Comparison of ENCODE assay signal across 17 cellular contexts in the genomic region with DNA sequence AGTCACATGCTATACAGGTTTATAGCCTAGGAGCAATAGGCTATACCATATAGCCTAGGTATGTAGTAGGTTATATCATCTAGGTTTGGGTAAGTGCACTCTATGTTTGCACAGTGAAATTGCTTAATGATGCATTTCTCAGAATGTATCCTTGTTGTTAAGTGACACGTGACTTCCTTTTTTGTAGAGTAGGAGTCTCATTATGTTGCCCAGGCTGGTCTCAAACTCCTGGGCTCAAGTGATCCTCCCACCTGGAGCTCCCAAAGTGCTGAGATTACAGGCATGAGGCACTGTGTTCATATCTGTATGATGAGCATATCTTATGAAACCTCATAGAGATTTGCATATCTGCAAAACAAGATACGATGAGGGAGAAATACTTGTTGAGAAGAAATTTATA. TPM values are rescaled to one million over a fixed set of nuclear protein-coding genes. Genes with fewer than 3 reads are reported as not detected.
DNase-seq lines count a peak whose midpoint lies in the region; ATAC-seq and TF ChIP-seq lines count a peak whose summit lies in the region.
"Had no signal": no experiment of that assay in that cellular context is flagged by ENCODE, and none has a peak within 500 bp of the region (broad histone marks: within the 10 kb centered on the region; RNA-seq: fewer than 3 reads in every experiment).

No MANE protein-coding gene starts in this region.

- H3K27me3 Mint-ChIP-seq in activated CD4-positive, alpha-beta memory T cell treated with anti-CD3 and anti-CD28 coated beads for 36 hours = no peaks in the 10 kb centered on the region
- no peaks in the 10 kb centered on the region for H3K27me3 Mint-ChIP-seq in activated CD4-positive, alpha-beta memory T cell treated with anti-CD3 and anti-CD28 coated beads, Interleukin-2, amount 10 ng/mL, durations not matched to agents 7 days and 5 days

- POLR2A ChIA-PET in activated CD4-positive, alpha-beta memory T cell treated with anti-CD3 and anti-CD28 coated beads for 36 hours (lab: Charles Lee) = no interaction called here
- POLR2A ChIA-PET in activated CD4-positive, alpha-beta memory T cell treated with anti-CD3 and anti-CD28 coated beads, Interleukin-2, amount 10 ng/mL, durations not matched to agents 7 days and 5 days (lab: Charles Lee) = no interaction called here

- H3K9me3 ChIP-seq in psoas muscle = no peaks in the 10 kb centered on the region
- H3K9me3 ChIP-seq in transverse colon = no peaks in the 10 kb centered on the region
- H3K9me3 ChIP-seq: adrenal gland, esophagus muscularis mucosa, vagina had no signal

- H3K9me3 Mint-ChIP-seq in activated CD4-positive, alpha-beta memory T cell treated with anti-CD3 and anti-CD28 coated beads for 36 hours = no peaks in the 10 kb centered on the region
- no peaks in the 10 kb centered on the region for H3K9me3 Mint-ChIP-seq in activated CD4-positive, alpha-beta memory T cell treated with anti-CD3 and anti-CD28 coated beads, Interleukin-2, amount 10 ng/mL, durations not matched to agents 7 days and 5 days

- no peak for TF ChIP-seq EP300 in transverse colon (IDR thresholded peaks at IDR 0.05; ENCODE audit: low read depth)

- H3K4me3 Mint-ChIP-seq in activated CD4-positive, alpha-beta memory T cell treated with anti-CD3 and anti-CD28 coated beads for 36 hours = no peak overlapping the region
- no peak overlapping the region for H3K4me3 Mint-ChIP-seq in activated CD4-positive, alpha-beta memory T cell treated with anti-CD3 and anti-CD28 coated beads, Interleukin-2, amount 10 ng/mL, durations not matched to agents 7 days and 5 days
- H3K4me3 Mint-ChIP-seq: activated CD8-positive, alpha-beta memory T cell treated with anti-CD3 and anti-CD28 coated beads, Interleukin-2, amount 10 ng/mL, durations not matched to agents 7 days and 5 days had no signal

- H3K4me3 ChIP-seq in psoas muscle = no peak overlapping the region
- no peak overlapping the region for H3K4me3 ChIP-seq in transverse colon
- H3K4me3 ChIP-seq: adrenal gland, cardiac muscle cell, esophagus muscularis mucosa, vagina had no signal

- WGBS in psoas muscle, 3 donors = 84 to 91% (median 85%) methylated on average over 2 of the region's 2 CpGs
- 33% methylated on average over 1 to 2 of the region's 2 CpGs for WGBS in transverse colon (ENCODE audit: low coverage in 1 of 2), 2 donors

- no peak overlapping the region for H3K27ac Mint-ChIP-seq in activated CD4-positive, alpha-beta memory T cell treated with anti-CD3 and anti-CD28 coated beads for 36 hours
- H3K27ac Mint-ChIP-seq in activated CD4-positive, alpha-beta memory T cell treated with anti-CD3 and anti-CD28 coated beads, Interleukin-2, amount 10 ng/mL, durations not matched to agents 7 days and 5 days = no peak overlapping the region
- H3K27ac Mint-ChIP-seq: activated CD8-positive, alpha-beta memory T cell treated with anti-CD3 and anti-CD28 coated beads, Interleukin-2, amount 10 ng/mL, durations not matched to agents 7 days and 5 days had no signal

- H3K27ac ChIP-seq in psoas muscle (no peak overlapping the region), transverse colon (peak overlapping the region in 2 of 4 donors; percentile 5 to 23)
- H3K27ac ChIP-seq: adrenal gland, cardiac muscle cell, esophagus muscularis mucosa, vagina had no signal

- in situ Hi-C loops in transverse colon (cut with MboI; ENCODE audit: low pct_ligation_motif_present in 1 of 4, low pct_unique_long_range_greater_than_20kb in 1 of 4, low sequenced_read_pairs in 3 of 4) = loop anchor here in 1 of 4 donors (10.0 kb wide), 1 partner anchor 53 kb away; a partner anchor contains a TSS

- H3K4me1 ChIP-seq in psoas muscle (no peaks in the 10 kb centered on the region), transverse colon (peaks cover 0 to 21% (median 3%) of the 10 kb centered on the region in 4 donors)
- H3K4me1 ChIP-seq: adrenal gland, vagina had no signal

- no peak for TF ChIP-seq POLR2A in transverse colon (IDR thresholded peaks at IDR 0.05)

- intact Hi-C loops in activated CD4-positive, alpha-beta memory T cell treated with anti-CD3 and anti-CD28 coated beads for 36 hours (cut with micrococcal nuclease) = no loop called here
- intact Hi-C loops in psoas muscle (cut with DNase I) (no loop called here), transverse colon (cut with DNase I; ENCODE audit: low total_unique reads) (no loop called here)

- peaks cover 2% of the 10 kb centered on the region for H3K4me1 Mint-ChIP-seq in activated CD4-positive, alpha-beta memory T cell treated with anti-CD3 and anti-CD28 coated beads for 36 hours (ENCODE audit: low read depth)
- peaks cover 2% of the 10 kb centered on the region for H3K4me1 Mint-ChIP-seq in activated CD4-positive, alpha-beta memory T cell treated with anti-CD3 and anti-CD28 coated beads, Interleukin-2, amount 10 ng/mL, durations not matched to agents 7 days and 5 days
- H3K4me1 Mint-ChIP-seq: activated CD8-positive, alpha-beta memory T cell treated with anti-CD3 and anti-CD28 coated beads, Interleukin-2, amount 10 ng/mL, durations not matched to agents 7 days and 5 days had no signal

- no peaks in the 10 kb centered on the region for H3K36me3 Mint-ChIP-seq in activated CD4-positive, alpha-beta memory T cell treated with anti-CD3 and anti-CD28 coated beads for 36 hours
- no peaks in the 10 kb centered on the region for H3K36me3 Mint-ChIP-seq in activated CD4-positive, alpha-beta memory T cell treated with anti-CD3 and anti-CD28 coated beads, Interleukin-2, amount 10 ng/mL, durations not matched to agents 7 days and 5 days (ENCODE audit: low read depth)
- H3K36me3 Mint-ChIP-seq: activated CD8-positive, alpha-beta memory T cell treated with anti-CD3 and anti-CD28 coated beads, Interleukin-2, amount 10 ng/mL, durations not matched to agents 7 days and 5 days had no signal

- H3K27me3 ChIP-seq in psoas muscle (ENCODE audit: insufficient read depth in 3 of 3, low read length in 2 of 3) (no peaks in the 10 kb centered on the region), transverse colon (no peaks in the 10 kb centered on the region)
- H3K27me3 ChIP-seq: adrenal gland, cardiac muscle cell, esophagus muscularis mucosa, vagina had no signal

- CTCF ChIA-PET in activated CD4-positive, alpha-beta memory T cell treated with anti-CD3 and anti-CD28 coated beads for 36 hours (lab: Charles Lee) = no interaction called here
- CTCF ChIA-PET in activated CD4-positive, alpha-beta memory T cell treated with anti-CD3 and anti-CD28 coated beads, Interleukin-2, amount 10 ng/mL, durations not matched to agents 7 days and 5 days (lab: Charles Lee) = no interaction called here

- DNase-seq in activated CD4-positive, alpha-beta memory T cell treated with anti-CD3 and anti-CD28 coated beads for 36 hours = peak; percentile 13
- DNase-seq in activated CD4-positive, alpha-beta memory T cell treated with anti-CD3 and anti-CD28 coated beads, Interleukin-2, amount 10 ng/mL, durations not matched to agents 7 days and 5 days = no peak
- DNase-seq in NCI-H146 treated with DMSO at 0.1 percent for 48 hours (lab: John Stamatoyannopoulos, UW; ENCODE audit: unreplicated experiment) (peak; percentile 61), NCI-H748 treated with DMSO at 0.1 percent for 48 hours (lab: John Stamatoyannopoulos, UW) (peak; percentile 22), epidermal melanocyte (ENCODE audit: insufficient read length, low spot score) (no peak), NCI-H82 (lab: John Stamatoyannopoulos, UW) (no peak), psoas muscle (no peak), transverse colon (no peak)
- DNase-seq: activated CD4-positive, CD25-positive, alpha-beta regulatory T cell; activated CD8-positive, alpha-beta memory T cell treated with anti-CD3 and anti-CD28 coated beads, Interleukin-2, amount 10 ng/mL, durations not matched to agents 7 days and 5 days; SHP77; stimulated activated CD4-positive, alpha-beta T cell treated with anti-CD3 and anti-CD28 coated beads, Interleukin-1b, Interleukin-23, amount 100 ng/mL, for 48 hours had no signal

- H3K36me3 ChIP-seq in psoas muscle (ENCODE audit: insufficient read depth in 1 of 2, low read depth in 1 of 2) = no peaks in the 10 kb centered on the region
- no peaks in the 10 kb centered on the region for H3K36me3 ChIP-seq in transverse colon
- H3K36me3 ChIP-seq: adrenal gland, cardiac muscle cell, esophagus muscularis mucosa, vagina had no signal

- TF ChIP-seq CTCF in psoas muscle (IDR thresholded peaks at IDR 0.05) (no peak), transverse colon (IDR thresholded peaks at IDR 0.05) (no peak)

- ATAC-seq in psoas muscle = no peak
- ATAC-seq: activated CD8-positive, alpha-beta memory T cell treated with anti-CD3 and anti-CD28 coated beads, Interleukin-2, amount 10 ng/mL, durations not matched to agents 7 days and 5 days; sciatic nerve had no signal

RNA-seq across cellular contexts. Expression of a gene that starts 13.8 kb away (rescaled TPM):
- 10 to 100 TPM; 30.8 to 31.0 TPM for total RNA-seq in activated CD4-positive, alpha-beta memory T cell treated with anti-CD3 and anti-CD28 coated beads for 36 hours
- total RNA-seq in activated CD4-positive, alpha-beta memory T cell treated with anti-CD3 and anti-CD28 coated beads, Interleukin-2, amount 10 ng/mL, durations not matched to agents 7 days and 5 days = 10 to 100 TPM; 29.8 to 31.1 TPM
- total RNA-seq in psoas muscle (10 to 100 TPM in 3 of 4 donors, 1 to 10 TPM in 1; 9.8 to 20.8 (median 17.5) TPM), transverse colon (10 to 100 TPM in 3 of 4 donors, 1 to 10 TPM in 1; 4.5 to 22.5 (median 18.9) TPM)
- polyA plus RNA-seq in psoas muscle = 10 to 100 TPM in 1 of 3 donors, 1 to 10 TPM in 2; 6.9 to 10.8 (median 9.0) TPM

RNA-seq across cellular contexts. Expression of a gene that starts 53.6 kb away (rescaled TPM):
- total RNA-seq in activated CD4-positive, alpha-beta memory T cell treated with anti-CD3 and anti-CD28 coated beads for 36 hours = 10 to 100 TPM; 14.1 to 17.8 TPM
- 10 to 100 TPM; 21.0 to 23.9 TPM for total RNA-seq in activated CD4-positive, alpha-beta memory T cell treated with anti-CD3 and anti-CD28 coated beads, Interleukin-2, amount 10 ng/mL, durations not matched to agents 7 days and 5 days
- total RNA-seq in psoas muscle (10 to 100 TPM in 3 of 4 donors, 1 to 10 TPM in 1; 8.5 to 49.0 (median 28.6) TPM), transverse colon (10 to 100 TPM; 10.7 to 22.1 (median 15.4) TPM)
- polyA plus RNA-seq in psoas muscle = 10 to 100 TPM; 13.8 to 31.7 (median 15.7) TPM

RNA-seq across cellular contexts. Expression of a gene that starts 53.8 kb away (rescaled TPM):
- 10 to 100 TPM; 13.8 to 14.6 TPM for total RNA-seq in activated CD4-positive, alpha-beta memory T cell treated with anti-CD3 and anti-CD28 coated beads for 36 hours
- 1 to 10 TPM; 7.1 to 8.3 TPM for total RNA-seq in activated CD4-positive, alpha-beta memory T cell treated with anti-CD3 and anti-CD28 coated beads, Interleukin-2, amount 10 ng/mL, durations not matched to agents 7 days and 5 days
- total RNA-seq in psoas muscle = 10 to 100 TPM in 3 of 4 donors, 1 to 10 TPM in 1; 8.3 to 18.2 (median 16.8) TPM
- 10 to 100 TPM in 1 of 3 donors, 1 to 10 TPM in 2; 4.7 to 10.2 (median 9.2) TPM for polyA plus RNA-seq in psoas muscle
- total RNA-seq in transverse colon = 1 to 10 TPM; 2.6 to 6.5 (median 3.2) TPM

Comparison
In these comparisons a context has a peak if more than half of its experiments do, and no peak if none do; other contexts are left out.
1. DNase-seq: peak in activated CD4-positive, alpha-beta memory T cell treated with anti-CD3 and anti-CD28 coated beads for 36 hours (single experiment), NCI-H146 treated with DMSO at 0.1 percent for 48 hours (single experiment) and NCI-H748 treated with DMSO at 0.1 percent for 48 hours (single experiment); none in activated CD4-positive, alpha-beta memory T cell treated with anti-CD3 and anti-CD28 coated beads, Interleukin-2, amount 10 ng/mL, durations not matched to agents 7 days and 5 days (single experiment), epidermal melanocyte (single experiment), NCI-H82 (single experiment), psoas muscle (0 of 2) and transverse colon (single experiment).